In genomic region chr19:18607222-18608101, GRCh38 we compare ENCODE assay signal across 11 cellular contexts. TPM values are rescaled to one million over a fixed set of nuclear protein-coding genes. Genes with fewer than 3 reads are reported as not detected.
DNase-seq lines count a peak whose midpoint lies in the region; ATAC-seq and TF ChIP-seq lines count a peak whose summit lies in the region.
"Had no signal": no experiment of that assay in that cellular context is flagged by ENCODE, and none has a peak within 500 bp of the region (broad histone marks: within the 10 kb centered on the region; RNA-seq: fewer than 3 reads in every experiment).

No MANE protein-coding gene starts in this region.

- POLR2A ChIA-PET in Panc1 (lab: Charles Lee): interaction anchor here (0.5 to 0.6 kb wide), 2 partner anchors 59 to 355 kb away, joined by 3 to 5 read pairs; no protein-coding TSS in a partner anchor

- H3K27ac ChIP-seq in Panc1 (ENCODE audit: low read length) (no peak overlapping the region), fibroblast of lung (ENCODE audit: insufficient read depth, low read length) (no peak overlapping the region), smooth muscle cell (ENCODE audit: low read depth) (no peak overlapping the region), spleen (no peak overlapping the region), foreskin keratinocyte (no peak overlapping the region)

- peaks cover 12% of the 10 kb centered on the region for H3F3A ChIP-seq in smooth muscle cell (ENCODE audit: low read depth)

- in situ Hi-C loops in Panc1 (cut with HindIII; ENCODE audit: low pct_unique_long_range_greater_than_20kb, low sequenced_read_pairs): no loop called here

- H3K4me3 ChIP-seq in Panc1 (ENCODE audit: low read depth in 2 of 2, low read length in 2 of 2) (peak overlapping the region; percentile 27 to 39), fibroblast of lung (replicated peaks in 1 of 4; ENCODE audit: control extremely low read depth in 1 of 4, insufficient read depth in 1 of 4, low read depth in 3 of 4, low read length in 4 of 4) (peak overlapping the region in 1 of 4 experiments; percentile 17), smooth muscle cell (peak overlapping the region; percentile 45), spleen (peak overlapping the region in 1 of 8 donors; percentile 50)

- H3K4me1 ChIP-seq in Panc1 (ENCODE audit: control insufficient read depth, insufficient read depth, low read length): peaks cover 7% of the 10 kb centered on the region
- H3K4me1 ChIP-seq in fibroblast of lung (ENCODE audit: control insufficient read depth, extremely low read depth, insufficient read depth, low read length): no peaks in the 10 kb centered on the region
- peaks cover 49% of the 10 kb centered on the region for H3K4me1 ChIP-seq in smooth muscle cell (ENCODE audit: low read depth)
- peaks cover 26 to 72% (median 49%) of the 10 kb centered on the region in 6 donors for H3K4me1 ChIP-seq in spleen
- no peaks in the 10 kb centered on the region for H3K4me1 ChIP-seq in foreskin keratinocyte

- intact Hi-C loops in Panc1 (cut with micrococcal nuclease; ENCODE audit: unreplicated experiment): no loop called here
- intact Hi-C loops in spleen (cut with DNase I; ENCODE audit: low total_unique reads): no loop called here

- BruUV-seq in Panc1 (replicated peaks; lab: Mats Ljungman, UMichigan): no TSS peak

- no peaks in the 10 kb centered on the region for H3K79me2 ChIP-seq in fibroblast of lung (ENCODE audit: control insufficient read depth, insufficient read depth, low read length)
- peaks cover 18% of the 10 kb centered on the region for H3K79me2 ChIP-seq in smooth muscle cell (ENCODE audit: low read depth)

- no peak overlapping the region for H2AFZ ChIP-seq in fibroblast of lung (ENCODE audit: low read length)
- no peak overlapping the region for H2AFZ ChIP-seq in smooth muscle cell (ENCODE audit: low read depth)

- H3K9ac ChIP-seq in fibroblast of lung (ENCODE audit: insufficient read depth, low read length) (no peak overlapping the region), smooth muscle cell (ENCODE audit: low read depth) (no peak overlapping the region)

- ATAC-seq in Panc1 (no peak), HG03460 (IDR thresholded peaks at IDR 0.05; ENCODE audit: unreplicated experiment) (no peak), foreskin keratinocyte (no peak)

- CTCF ChIA-PET in Panc1 (lab: Charles Lee): no interaction called here

- H4K20me1 ChIP-seq in fibroblast of lung (ENCODE audit: control insufficient read depth, extremely low read depth, insufficient read depth, low read length): no peaks in the 10 kb centered on the region
- H4K20me1 ChIP-seq in smooth muscle cell (ENCODE audit: low read depth): peaks cover 26% of the 10 kb centered on the region

- TF ChIP-seq POLR2A in spleen (IDR thresholded peaks at IDR 0.05): no peak

- H3K4me2 ChIP-seq in fibroblast of lung (ENCODE audit: extremely low read depth, insufficient read depth, low read length): peak overlapping the region; percentile 35
- peak overlapping the region; percentile 91 for H3K4me2 ChIP-seq in smooth muscle cell

- 4% methylated on average over 61 of the region's 68 CpGs for WGBS in smooth muscle cell (ENCODE audit: low lambda C conversion rate)
- WGBS in spleen, 5 donors: 1 to 4% (median 3%) methylated on average over 52 to 68 of the region's 68 CpGs

- H3K36me3 ChIP-seq in Panc1 (ENCODE audit: control insufficient read depth, insufficient read depth, low read length): no peaks in the 10 kb centered on the region
- no peaks in the 10 kb centered on the region for H3K36me3 ChIP-seq in fibroblast of lung (ENCODE audit: control insufficient read depth, insufficient read depth, low read length)
- no peaks in the 10 kb centered on the region for H3K36me3 ChIP-seq in smooth muscle cell (ENCODE audit: low read depth)
- no peaks in the 10 kb centered on the region for H3K36me3 ChIP-seq in spleen

- H3K9me3 ChIP-seq in Panc1 (ENCODE audit: control insufficient read depth, insufficient read depth, low read depth, low read length) (no peaks in the 10 kb centered on the region), fibroblast of lung (ENCODE audit: control insufficient read depth, insufficient read depth, low read depth, low read length) (no peaks in the 10 kb centered on the region), smooth muscle cell (replicated peaks; ENCODE audit: low read depth) (no peaks in the 10 kb centered on the region), spleen (no peaks in the 10 kb centered on the region)

- H3K27me3 ChIP-seq in Panc1 (ENCODE audit: control insufficient read depth, insufficient read depth, low read length): peaks cover 2% of the 10 kb centered on the region
- peaks cover 71% of the 10 kb centered on the region for H3K27me3 ChIP-seq in fibroblast of lung (ENCODE audit: control insufficient read depth, insufficient read depth, low read length)
- H3K27me3 ChIP-seq in smooth muscle cell (ENCODE audit: low read depth): peaks cover 71% of the 10 kb centered on the region
- H3K27me3 ChIP-seq in spleen (replicated peaks in 1 of 7): peaks cover 32 to 98% (median 95%) of the 10 kb centered on the region in 7 donors
- peaks cover 92% of the 10 kb centered on the region for H3K27me3 ChIP-seq in foreskin keratinocyte

- no peak for TF ChIP-seq CTCF in Panc1 (IDR thresholded peaks at IDR 0.05)
- no peak for TF ChIP-seq CTCF in fibroblast of lung (conservative IDR thresholded peaks at IDR 0.05 in 1 of 2, IDR thresholded peaks at IDR 0.05 in 1 of 2; ENCODE audit: low read depth in 1 of 2, low read length in 2 of 2)
- TF ChIP-seq CTCF in smooth muscle cell (IDR thresholded peaks at IDR 0.05; ENCODE audit: borderline replicate concordance, insufficient read depth, poor library complexity, severe bottlenecking): no peak
- no peak for TF ChIP-seq CTCF in spleen (IDR thresholded peaks at IDR 0.05 in 8 of 11, conservative IDR thresholded peaks at IDR 0.05 in 3 of 11)
- no peak for TF ChIP-seq CTCF in foreskin keratinocyte (conservative IDR thresholded peaks at IDR 0.05)

- peak; percentile 32 for DNase-seq in activated CD4-positive, alpha-beta T cell treated with anti-CD3 and anti-CD28 coated beads for 1 hour
- no peak for DNase-seq in activated CD4-positive, alpha-beta T cell treated with anti-CD3 and anti-CD28 coated beads for 48 hours
- DNase-seq in Panc1 (ENCODE audit: low read depth, low spot score) (no peak), fibroblast of lung (ENCODE audit: low read depth in 2 of 2) (no peak), smooth muscle cell (lab: John Stamatoyannopoulos, UW; ENCODE audit: unreplicated experiment) (no peak), spleen (no peak), foreskin keratinocyte (no peak)
- DNase-seq: AML-193, NCI-H2107 had no signal

RNA-seq across cellular contexts. Expression of gene CRLF1, which starts 0.9 kb away (rescaled TPM):
- total RNA-seq in Panc1 (2021; ENCODE audit: unreplicated experiment): 3.5 TPM
- polyA plus RNA-seq in Panc1 (2012; ENCODE audit: insufficient read length): 7.3 TPM
- total RNA-seq in fibroblast of lung: 2.3 and 2.5 TPM in 2 replicates
- polyA plus RNA-seq in fibroblast of lung: 2.2 and 2.8 TPM in 2 replicates
- 2.8 and 7.8 TPM in 2 replicates for polyA plus RNA-seq in fibroblast of lung (2012)
- polyA minus RNA-seq in fibroblast of lung (ENCODE audit: low replicate concordance): 0.24 and 0.63 TPM in 2 replicates
- total RNA-seq in smooth muscle cell: 196 and 221 TPM in 2 replicates
- polyA plus RNA-seq in smooth muscle cell: 715 and 1,048 TPM in 2 replicates
- total RNA-seq in spleen: 1 to 10 TPM in 4 of 7 donors, under 1 TPM in 2, not detected in 1; 0.20 to 7.0 (median 1.1) TPM
- polyA plus RNA-seq in spleen: 1 to 10 TPM; 5.2 to 8.0 (median 6.3) TPM
- 0.37 and 0.60 TPM in 2 replicates for total RNA-seq in foreskin keratinocyte
- polyA plus RNA-seq in foreskin keratinocyte: 0.13 and 0.20 TPM in 2 replicates
- total RNA-seq: activated T-helper 1 cell treated with anti-CD3 and anti-CD28 coated beads, Interleukin-12 subunit alpha, Interleukin-12 subunit beta, Interleukin-2, Interleukin-4 antibody, amounts not matched to agents 30 ng/mL and 10 ng/mL and 1 ng/mL, durations not matched to agents 14 hours and 24 hours and 36 hours had no signal

RNA-seq across cellular contexts. Expression of gene TMEM59L, which starts 5.2 kb away (rescaled TPM):
- total RNA-seq in Panc1 (2021; ENCODE audit: unreplicated experiment): 2.4 TPM
- polyA plus RNA-seq in Panc1 (2012; ENCODE audit: insufficient read length): 7.3 TPM
- 0.33 and 0.51 TPM in 2 replicates for total RNA-seq in fibroblast of lung
- 0.14 and 0.23 TPM in 2 replicates for polyA plus RNA-seq in fibroblast of lung
- polyA plus RNA-seq in fibroblast of lung (2012): 0.66 and 0.86 TPM in 2 replicates
- not detected in 2 replicates for polyA minus RNA-seq in fibroblast of lung (ENCODE audit: low replicate concordance)
- total RNA-seq in smooth muscle cell: 4.4 and 5.0 TPM in 2 replicates
- polyA plus RNA-seq in smooth muscle cell: 31.7 and 42.0 TPM in 2 replicates
- under 1 TPM in 2 of 7 donors, not detected in 5; 0.28 to 0.49 TPM for total RNA-seq in spleen
- under 1 TPM; 0.15 to 0.74 (median 0.50) TPM for polyA plus RNA-seq in spleen
- not detected in 2 replicates for total RNA-seq in foreskin keratinocyte
- not detected in 2 replicates for polyA plus RNA-seq in foreskin keratinocyte

RNA-seq across cellular contexts. Expression of gene REX1BD, which starts 18.9 kb away (rescaled TPM):
- total RNA-seq in Panc1 (2021; ENCODE audit: unreplicated experiment): 32.0 TPM
- 45.7 TPM for polyA plus RNA-seq in Panc1 (2012; ENCODE audit: insufficient read length)
- 37.0 and 37.5 TPM in 2 replicates for total RNA-seq in fibroblast of lung
- polyA plus RNA-seq in fibroblast of lung: 16.2 and 21.2 TPM in 2 replicates
- polyA plus RNA-seq in fibroblast of lung (2012): 40.1 and 63.2 TPM in 2 replicates
- 3.3 and 3.9 TPM in 2 replicates for polyA minus RNA-seq in fibroblast of lung (ENCODE audit: low replicate concordance)
- total RNA-seq in smooth muscle cell: 69.6 and 81.5 TPM in 2 replicates
- 117 and 141 TPM in 2 replicates for polyA plus RNA-seq in smooth muscle cell
- total RNA-seq in spleen: 100 to 1,000 TPM in 1 of 7 donors, 10 to 100 TPM in 6; 65.4 to 103 (median 78.7) TPM
- polyA plus RNA-seq in spleen: 100 to 1,000 TPM; 127 to 182 (median 160) TPM
- total RNA-seq in foreskin keratinocyte: 69.5 and 69.8 TPM in 2 replicates
- 84.5 and 88.3 TPM in 2 replicates for polyA plus RNA-seq in foreskin keratinocyte

RNA-seq across cellular contexts. Expression of gene KLHL26, which starts 29.4 kb away (rescaled TPM):
- total RNA-seq in Panc1 (2021; ENCODE audit: unreplicated experiment) (4.4 TPM), fibroblast of lung (2.8 and 3.5 TPM in 2 replicates), smooth muscle cell (3.9 and 5.6 TPM in 2 replicates), spleen (10 to 100 TPM in 4 of 7 donors, 1 to 10 TPM in 3; 4.4 to 23.1 (median 10.3) TPM), foreskin keratinocyte (2.4 and 2.8 TPM in 2 replicates)
- polyA plus RNA-seq in Panc1 (2012; ENCODE audit: insufficient read length): 8.5 TPM
- polyA plus RNA-seq in fibroblast of lung (1.4 and 1.9 TPM in 2 replicates), smooth muscle cell (7.6 and 8.7 TPM in 2 replicates), spleen (1 to 10 TPM; 1.7 to 3.5 (median 2.2) TPM), foreskin keratinocyte (1.5 and 1.8 TPM in 2 replicates)
- 1.8 and 4.0 TPM in 2 replicates for polyA plus RNA-seq in fibroblast of lung (2012)
- 2.7 and 5.1 TPM in 2 replicates for polyA minus RNA-seq in fibroblast of lung (ENCODE audit: low replicate concordance)

RNA-seq across cellular contexts. Expression of gene UBA52, which starts 35.8 kb away (rescaled TPM):
- total RNA-seq in Panc1 (2021; ENCODE audit: unreplicated experiment) (907 TPM), fibroblast of lung (917 and 1,142 TPM in 2 replicates), smooth muscle cell (991 and 1,086 TPM in 2 replicates), spleen (1,000 to 10,000 TPM in 3 of 7 donors, 100 to 1,000 TPM in 4; 650 to 1,362 (median 985) TPM), foreskin keratinocyte (1,160 and 1,167 TPM in 2 replicates)
- polyA plus RNA-seq in Panc1 (2012; ENCODE audit: insufficient read length): 1,116 TPM
- polyA plus RNA-seq in fibroblast of lung (1,018 and 1,460 TPM in 2 replicates), smooth muscle cell (752 and 759 TPM in 2 replicates), spleen (1,000 to 10,000 TPM; 1,341 to 2,132 (median 1,852) TPM), foreskin keratinocyte (1,727 and 1,808 TPM in 2 replicates)
- 1,726 and 2,094 TPM in 2 replicates for polyA plus RNA-seq in fibroblast of lung (2012)
- polyA minus RNA-seq in fibroblast of lung (ENCODE audit: low replicate concordance): 3,202 and 3,482 TPM in 2 replicates

Comparison
In these comparisons a context has a peak if more than half of its experiments do, and no peak if none do; other contexts are left out.
1. RNA of gene CRLF1, which starts 0.9 kb away (total RNA-seq): 196 to 221 TPM in smooth muscle cell; 3.5 TPM in Panc1 (single experiment), 2.3 to 2.5 TPM in fibroblast of lung, 0.20 to 7.0 TPM in spleen and 0.37 to 0.60 TPM in foreskin keratinocyte; every median in the first group is over 10 times any median in the second.